In the genomic region with DNA sequence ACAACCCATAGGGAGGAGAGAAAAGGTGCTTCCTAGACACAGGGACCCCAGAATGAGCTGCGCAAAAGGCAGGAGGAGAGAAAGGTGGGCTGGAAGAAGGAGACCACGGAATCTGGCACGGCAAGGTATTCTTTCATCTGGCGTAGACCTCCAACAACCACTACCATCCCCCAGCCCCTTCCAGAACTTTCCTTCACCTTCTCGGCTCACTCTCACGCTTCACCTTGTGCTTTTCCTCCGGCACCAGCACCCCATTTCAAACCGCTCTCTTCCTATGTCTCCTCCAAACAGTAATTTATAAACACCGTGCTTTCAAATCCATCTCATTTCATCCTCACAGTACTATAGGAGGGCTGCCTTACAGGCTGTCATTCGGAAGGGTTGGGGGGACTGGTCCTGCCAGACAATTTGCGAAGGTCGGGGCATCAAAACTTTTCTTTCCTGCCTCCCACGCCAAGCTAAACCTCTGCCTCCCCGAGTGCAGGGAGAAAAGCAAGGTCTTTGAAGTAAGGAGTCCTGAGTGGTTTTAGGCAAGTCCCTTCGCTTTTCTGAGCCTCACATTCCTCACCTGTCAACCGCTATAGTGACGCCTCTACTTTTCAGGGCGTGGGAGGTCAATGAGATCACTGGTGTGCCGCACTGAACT, we compare ENCODE assay signal across 8 cellular contexts. TPM values are rescaled to one million over a fixed set of nuclear protein-coding genes. Genes with fewer than 3 reads are reported as not detected.
A peak's percentile ranks its signal among the peaks of the same experiment; 100 is the strongest.
DNase-seq lines count a peak whose midpoint lies in the region; ATAC-seq and TF ChIP-seq lines count a peak whose summit lies in the region.

No MANE protein-coding gene starts in this region.

- 29 to 39% methylated on average over 19 of the region's 19 CpGs for WGBS in lung, 2 donors

- H3K4me1 ChIP-seq in ascending aorta (peaks cover 5 to 32% of the 10 kb centered on the region in 2 donors), lung (ENCODE audit: control insufficient read depth in 2 of 2, insufficient read depth in 2 of 2, low read length in 2 of 2) (peaks cover 0 to 26% of the 10 kb centered on the region in 2 donors), uterus (no peaks in the 10 kb centered on the region)

- no peak for TF ChIP-seq POLR2A in uterus (IDR thresholded peaks at IDR 0.05)

- intact Hi-C loops in ascending aorta (cut with DNase I), result loop anchor here (1.0 to 10.0 kb wide), 5 partner anchors 18 to 367 kb away; a partner anchor contains a TSS
- intact Hi-C loops in uterus (cut with DNase I; ENCODE audit: low total_unique reads), result no loop called here

- no peaks in the 10 kb centered on the region for H3K36me3 ChIP-seq in ascending aorta
- no peaks in the 10 kb centered on the region for H3K36me3 ChIP-seq in lung (ENCODE audit: control insufficient read depth in 2 of 2, insufficient read depth in 2 of 2, low read length in 2 of 2)
- H3K36me3 ChIP-seq in uterus, result no peaks in the 10 kb centered on the region

- ATAC-seq in lung (ENCODE audit: insufficient read depth, low FRiP score), result no peak
- no peak for ATAC-seq in HG03095 (IDR thresholded peaks at IDR 0.05; ENCODE audit: unreplicated experiment)
- no peak for ATAC-seq in HG03045 (IDR thresholded peaks at IDR 0.05; ENCODE audit: unreplicated experiment)

- H3K4me3 ChIP-seq in ascending aorta, result peak overlapping the region; percentile 72 to 91
- peak overlapping the region; percentile 60 for H3K4me3 ChIP-seq in lung
- H3K4me3 ChIP-seq in uterus, result peak overlapping the region; percentile 90 to 100

- H3K9me3 ChIP-seq in ascending aorta (no peaks in the 10 kb centered on the region), lung (ENCODE audit: control insufficient read depth in 2 of 2, insufficient read depth in 1 of 2, low read length in 1 of 2) (no peaks in the 10 kb centered on the region), uterus (no peaks in the 10 kb centered on the region)

- TF ChIP-seq CTCF in ascending aorta (IDR thresholded peaks at IDR 0.05), result no peak
- TF ChIP-seq CTCF in lung (IDR thresholded peaks at IDR 0.05; ENCODE audit: control extremely low read depth, extremely low read depth), result no peak
- no peak for TF ChIP-seq CTCF in uterus (IDR thresholded peaks at IDR 0.05)

- H3K27me3 ChIP-seq in ascending aorta (no peaks in the 10 kb centered on the region), lung (ENCODE audit: control insufficient read depth, insufficient read depth) (no peaks in the 10 kb centered on the region), uterus (no peaks in the 10 kb centered on the region)

- peak in 2 of 3 experiments; percentile 60 to 73 for DNase-seq in stimulated activated CD4-positive, alpha-beta T cell treated with anti-CD3 and anti-CD28 coated beads, TNF-alpha, amount 100 ng/mL, for 24 hours (ENCODE audit: low read depth in 3 of 3)
- DNase-seq in stimulated activated CD4-positive, alpha-beta T cell treated with anti-CD3 and anti-CD28 coated beads, Interleukin-4, amount 100 ng/mL, for 24 hours, result no peak
- DNase-seq in ascending aorta (ENCODE audit: low spot score in 2 of 2) (no peak), lung (ENCODE audit: low spot score) (no peak), uterus (no peak), NCI-H524 (lab: John Stamatoyannopoulos, UW) (no peak)

- H3K27ac ChIP-seq in ascending aorta, result peak overlapping the region; percentile 87 to 91
- H3K27ac ChIP-seq in lung (ENCODE audit: low read depth in 1 of 2, low read length in 1 of 2), result peak overlapping the region; percentile 44 to 53
- H3K27ac ChIP-seq in uterus, result peak overlapping the region; percentile 85 to 87

RNA-seq across cellular contexts. Expression of a gene that starts 0.9 kb away (rescaled TPM):
- total RNA-seq in ascending aorta, result 30.7 TPM
- total RNA-seq in lung, result 10 to 100 TPM in 1 of 2 donors, 1 to 10 TPM in 1; 8.9 to 10.8 TPM
- 1 to 10 TPM; 4.1 to 6.1 TPM for polyA plus RNA-seq in lung
- total RNA-seq in uterus, result 10 to 100 TPM in 2 of 4 donors, 1 to 10 TPM in 2; 6.2 to 12.4 (median 10.6) TPM

RNA-seq across cellular contexts. Expression of a gene that starts 1.2 kb away (rescaled TPM):
- 34.0 TPM for total RNA-seq in ascending aorta
- 1 to 10 TPM; 4.9 to 9.6 TPM for total RNA-seq in lung
- polyA plus RNA-seq in lung, result 1 to 10 TPM; 4.9 to 6.2 TPM
- total RNA-seq in uterus, result 10 to 100 TPM in 2 of 4 donors, 1 to 10 TPM in 2; 5.4 to 25.3 (median 10.3) TPM

RNA-seq across cellular contexts. Expression of a gene that starts 48.1 kb away (rescaled TPM):
- total RNA-seq in ascending aorta (27.0 TPM), lung (10 to 100 TPM; 34.8 to 36.2 TPM), uterus (10 to 100 TPM; 26.5 to 43.4 (median 30.8) TPM)
- polyA plus RNA-seq in lung, result 10 to 100 TPM; 25.1 to 62.8 TPM

Comparison
In these comparisons a context has a peak if more than half of its experiments do, and no peak if none do; other contexts are left out.
1. DNase-seq: peak in stimulated activated CD4-positive, alpha-beta T cell treated with anti-CD3 and anti-CD28 coated beads, TNF-alpha, amount 100 ng/mL, for 24 hours (2 of 3); none in stimulated activated CD4-positive, alpha-beta T cell treated with anti-CD3 and anti-CD28 coated beads, Interleukin-4, amount 100 ng/mL, for 24 hours (single experiment), ascending aorta (0 of 2), lung (single experiment), uterus (0 of 2) and NCI-H524 (0 of 2).
2. Peak in every context shown above with its lines, with median percentiles within 50 percentile points of each other: H3K27ac ChIP-seq and H3K4me3 ChIP-seq.